ENCODE assay signal across 36 cellular contexts in genomic region chr12:129331356-129332085, GRCh38.
"Had no signal": no experiment of that assay in that cellular context is flagged by ENCODE, and none has a peak within 500 bp of the region (broad histone marks: within the 10 kb centered on the region; RNA-seq: fewer than 3 reads in every experiment).

No MANE protein-coding gene starts in this region.

- H3K27ac Mint-ChIP-seq: activated CD4-positive, alpha-beta memory T cell treated with anti-CD3 and anti-CD28 coated beads for 36 hours; activated CD4-positive, alpha-beta T cell treated with anti-CD3 and anti-CD28 coated beads for 36 hours; activated CD4-positive, alpha-beta T cell treated with anti-CD3 and anti-CD28 coated beads, Interleukin-2, amount 10 ng/mL, durations not matched to agents 24 days and 14 days; activated CD8-positive, alpha-beta memory T cell treated with anti-CD3 and anti-CD28 coated beads, Interleukin-2, amount 10 ng/mL, durations not matched to agents 7 days and 5 days; activated CD8-positive, alpha-beta T cell treated with anti-CD3 and anti-CD28 coated beads, Interleukin-2, amount 10 ng/mL, durations not matched to agents 7 days and 5 days; activated naive CD4-positive, alpha-beta T cell treated with anti-CD3 and anti-CD28 coated beads for 36 hours; activated naive CD4-positive, alpha-beta T cell treated with anti-CD3 and anti-CD28 coated beads, Interleukin-2, amount 50 U/mL, for 24 hours; activated naive CD8-positive, alpha-beta T cell treated with anti-CD3 and anti-CD28 coated beads for 36 hours; activated naive CD8-positive, alpha-beta T cell treated with anti-CD3 and anti-CD28 coated beads, Interleukin-2, amount 50 U/mL, for 24 hours; activated T-helper 1 cell treated with anti-CD3 and anti-CD28 coated beads, Interleukin-12 subunit alpha, Interleukin-12 subunit beta, Interleukin-2, Interleukin-4 antibody, amounts not matched to agents 30 ng/mL and 10 ng/mL and 1 ng/mL, durations not matched to agents 14 hours and 24 hours and 36 hours; activated T-helper 2 cell treated with anti-CD3 and anti-CD28 coated beads, Interferon-gamma antibody, Interleukin-2, Interleukin-4, amounts not matched to agents 10 μg/mL and 5 μg/mL and 100 μg/mL, durations not matched to agents 14 hours and 24 hours and 36 hours; effector memory CD8-positive, alpha-beta T cell; T-helper 17 cell; T-helper 2 cell treated with Interferon-gamma antibody and Interleukin-4, amounts not matched to agents 5 μg/mL and 100 μg/mL, for 36 hours had no signal

- H3K4me3 ChIP-seq: adrenal gland, body of pancreas, esophagus muscularis mucosa, gastroesophageal sphincter, heart right ventricle had no signal

- H3K27me3 Mint-ChIP-seq: activated CD4-positive, alpha-beta memory T cell treated with anti-CD3 and anti-CD28 coated beads for 36 hours; activated CD4-positive, alpha-beta T cell treated with anti-CD3 and anti-CD28 coated beads for 36 hours; activated CD4-positive, alpha-beta T cell treated with anti-CD3 and anti-CD28 coated beads, Interleukin-2, amount 10 ng/mL, durations not matched to agents 24 days and 14 days; activated CD8-positive, alpha-beta memory T cell treated with anti-CD3 and anti-CD28 coated beads, Interleukin-2, amount 10 ng/mL, durations not matched to agents 7 days and 5 days; activated naive CD4-positive, alpha-beta T cell treated with anti-CD3 and anti-CD28 coated beads, Interleukin-2, amount 50 U/mL, for 24 hours; activated naive CD8-positive, alpha-beta T cell treated with anti-CD3 and anti-CD28 coated beads for 36 hours; activated naive CD8-positive, alpha-beta T cell treated with anti-CD3 and anti-CD28 coated beads, Interleukin-2, amount 50 U/mL, for 24 hours; T-helper 17 cell had no signal

- H3K36me3 Mint-ChIP-seq: activated CD4-positive, alpha-beta memory T cell treated with anti-CD3 and anti-CD28 coated beads for 36 hours; activated CD8-positive, alpha-beta memory T cell treated with anti-CD3 and anti-CD28 coated beads, Interleukin-2, amount 10 ng/mL, durations not matched to agents 7 days and 5 days; activated naive CD4-positive, alpha-beta T cell treated with anti-CD3 and anti-CD28 coated beads, Interleukin-2, amount 50 U/mL, for 24 hours; activated naive CD8-positive, alpha-beta T cell treated with anti-CD3 and anti-CD28 coated beads for 36 hours had no signal

- FAIRE-seq: colon had no signal

- H3K9me3 Mint-ChIP-seq: activated naive CD4-positive, alpha-beta T cell treated with anti-CD3 and anti-CD28 coated beads, Interleukin-2, amount 50 U/mL, for 24 hours; effector memory CD8-positive, alpha-beta T cell had no signal

- H3K4me3 Mint-ChIP-seq: activated CD4-positive, alpha-beta memory T cell treated with anti-CD3 and anti-CD28 coated beads for 36 hours; activated CD4-positive, alpha-beta T cell treated with anti-CD3 and anti-CD28 coated beads for 36 hours; activated CD4-positive, alpha-beta T cell treated with anti-CD3 and anti-CD28 coated beads, Interleukin-2, amount 10 ng/mL, durations not matched to agents 24 days and 14 days; activated CD8-positive, alpha-beta memory T cell treated with anti-CD3 and anti-CD28 coated beads, Interleukin-2, amount 10 ng/mL, durations not matched to agents 7 days and 5 days; activated CD8-positive, alpha-beta T cell treated with anti-CD3 and anti-CD28 coated beads, Interleukin-2, amount 10 ng/mL, durations not matched to agents 7 days and 5 days; activated naive CD4-positive, alpha-beta T cell treated with anti-CD3 and anti-CD28 coated beads for 36 hours; activated naive CD4-positive, alpha-beta T cell treated with anti-CD3 and anti-CD28 coated beads, Interleukin-2, amount 50 U/mL, for 24 hours; activated naive CD8-positive, alpha-beta T cell treated with anti-CD3 and anti-CD28 coated beads for 36 hours; activated naive CD8-positive, alpha-beta T cell treated with anti-CD3 and anti-CD28 coated beads, Interleukin-2, amount 50 U/mL, for 24 hours; activated T-helper 1 cell treated with anti-CD3 and anti-CD28 coated beads, Interleukin-12 subunit alpha, Interleukin-12 subunit beta, Interleukin-2, Interleukin-4 antibody, amounts not matched to agents 30 ng/mL and 10 ng/mL and 1 ng/mL, durations not matched to agents 14 hours and 24 hours and 36 hours; effector memory CD8-positive, alpha-beta T cell; T-helper 17 cell; T-helper 2 cell treated with Interferon-gamma antibody and Interleukin-4, amounts not matched to agents 5 μg/mL and 100 μg/mL, for 36 hours had no signal

- H3K4me1 Mint-ChIP-seq: activated CD4-positive, alpha-beta T cell treated with anti-CD3 and anti-CD28 coated beads for 36 hours; activated CD4-positive, alpha-beta T cell treated with anti-CD3 and anti-CD28 coated beads, Interleukin-2, amount 10 ng/mL, durations not matched to agents 24 days and 14 days; activated CD8-positive, alpha-beta memory T cell treated with anti-CD3 and anti-CD28 coated beads, Interleukin-2, amount 10 ng/mL, durations not matched to agents 7 days and 5 days; activated naive CD4-positive, alpha-beta T cell treated with anti-CD3 and anti-CD28 coated beads, Interleukin-2, amount 50 U/mL, for 24 hours; activated naive CD8-positive, alpha-beta T cell treated with anti-CD3 and anti-CD28 coated beads for 36 hours; activated naive CD8-positive, alpha-beta T cell treated with anti-CD3 and anti-CD28 coated beads, Interleukin-2, amount 50 U/mL, for 24 hours; T-helper 17 cell had no signal

- DNase-seq: activated CD4-positive, alpha-beta memory T cell treated with anti-CD3 and anti-CD28 coated beads for 36 hours; activated CD4-positive, alpha-beta T cell treated with anti-CD3 and anti-CD28 coated beads for 36 hours; activated CD4-positive, alpha-beta T cell treated with anti-CD3 and anti-CD28 coated beads, Interleukin-2, amount 10 ng/mL, durations not matched to agents 24 days and 14 days; activated CD4-positive, CD25-positive, alpha-beta regulatory T cell; activated CD4-positive, CD25-positive, alpha-beta regulatory T cell treated with anti-CD3 and anti-CD28 coated beads, Interleukin-2, amount 50 U/mL, for 72 hours; activated CD8-positive, alpha-beta memory T cell treated with anti-CD3 and anti-CD28 coated beads, Interleukin-2, amount 10 ng/mL, durations not matched to agents 7 days and 5 days; activated CD8-positive, alpha-beta memory T cell treated with anti-CD3 and anti-CD28 coated beads, Interleukin-2, amount 50 U/mL, for 4 hours; activated CD8-positive, alpha-beta T cell treated with anti-CD3 and anti-CD28 coated beads, Interleukin-2, amount 10 ng/mL, durations not matched to agents 7 days and 5 days; activated effector memory CD4-positive, alpha-beta T cell treated with anti-CD3 and anti-CD28 coated beads, Interleukin-2, amount 50 U/mL, for 16 hours; activated naive CD4-positive, alpha-beta T cell treated with anti-CD3 and anti-CD28 coated beads for 36 hours; activated naive CD8-positive, alpha-beta T cell treated with anti-CD3 and anti-CD28 coated beads for 36 hours; activated naive CD8-positive, alpha-beta T cell treated with anti-CD3 and anti-CD28 coated beads, Interleukin-2, amount 50 U/mL, for 24 hours; activated T-cell treated with anti-CD3 and anti-CD28 coated beads, Interleukin-2, amount 50 U/mL, for 1 hour; activated T-cell treated with anti-CD3 and anti-CD28 coated beads, Interleukin-2, amount 50 U/mL, for 48 hours; adrenal gland; amygdala; aorta; body of pancreas; caudate nucleus; cortex of kidney; dermis blood vessel endothelial cell; effector CD4-positive, alpha-beta T cell; effector memory CD8-positive, alpha-beta T cell; erythroblast; foreskin melanocyte; heart right ventricle; T-helper 1 cell; T-helper 17 cell; T1000 had no signal

- H3K36me3 ChIP-seq: adrenal gland, esophagus muscularis mucosa, gastroesophageal sphincter, heart right ventricle had no signal

- H3K9me3 ChIP-seq: adrenal gland, body of pancreas had no signal

- H3K4me1 ChIP-seq: adrenal gland, body of pancreas, esophagus muscularis mucosa, gastroesophageal sphincter, heart right ventricle had no signal

- ATAC-seq: activated CD4-positive, alpha-beta T cell treated with anti-CD3 and anti-CD28 coated beads for 36 hours; activated CD8-positive, alpha-beta memory T cell treated with anti-CD3 and anti-CD28 coated beads, Interleukin-2, amount 10 ng/mL, durations not matched to agents 7 days and 5 days; activated CD8-positive, alpha-beta T cell treated with anti-CD3 and anti-CD28 coated beads, Interleukin-2, amount 10 ng/mL, durations not matched to agents 7 days and 5 days; activated naive CD8-positive, alpha-beta T cell treated with anti-CD3 and anti-CD28 coated beads, Interleukin-2, amount 50 U/mL, for 24 hours; body of pancreas; effector memory CD8-positive, alpha-beta T cell; gastroesophageal sphincter; heart right ventricle; T-helper 17 cell had no signal

- H3K27ac ChIP-seq: adrenal gland, body of pancreas, esophagus muscularis mucosa, gastroesophageal sphincter, heart right ventricle had no signal

- H3K27me3 ChIP-seq: adrenal gland, body of pancreas, esophagus muscularis mucosa, gastroesophageal sphincter, heart right ventricle had no signal
